9 cellular contexts compared by ENCODE assay signal in the genomic region with DNA sequence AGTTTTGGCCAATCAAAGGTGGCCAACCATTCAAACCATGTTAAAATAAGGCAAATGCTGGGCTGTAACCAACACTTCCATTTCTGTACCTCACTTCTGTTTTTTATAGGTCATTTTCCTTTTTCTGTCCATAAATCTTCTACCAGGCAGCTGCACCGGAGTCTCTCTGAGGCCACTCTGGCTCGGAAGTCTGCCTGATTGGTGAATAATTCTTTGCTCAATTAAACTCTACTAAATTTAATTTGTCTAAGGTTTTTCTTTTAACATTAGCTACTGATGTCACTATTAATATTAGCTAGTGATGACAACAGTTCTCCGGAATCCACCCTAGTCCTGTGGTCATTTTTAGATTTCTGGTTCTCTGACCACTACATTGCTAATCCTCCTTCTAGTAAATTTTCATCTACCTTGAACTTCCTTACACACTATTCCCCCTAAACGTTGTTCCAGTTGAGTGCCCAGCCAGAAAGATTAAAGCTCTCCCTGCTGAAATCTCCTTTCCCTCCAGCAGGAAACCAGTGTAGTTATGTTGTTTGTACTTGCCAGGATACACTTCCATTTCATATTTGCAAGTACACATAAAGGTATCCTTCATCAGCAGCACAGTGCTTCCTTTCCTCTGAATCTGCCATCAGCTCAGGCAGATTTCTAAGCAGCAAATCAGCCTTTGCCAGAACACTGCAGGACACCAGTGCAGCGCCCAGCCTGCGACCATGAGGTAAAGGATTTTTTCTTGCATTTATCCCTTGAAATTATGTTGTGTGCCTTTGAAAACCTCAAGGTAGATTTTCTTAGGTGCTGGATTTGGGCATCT. TPM values are rescaled to one million over a fixed set of nuclear protein-coding genes. Genes with fewer than 3 reads are reported as not detected.
DNase-seq lines count a peak whose midpoint lies in the region; ATAC-seq, FAIRE-seq and TF ChIP-seq lines count a peak whose summit lies in the region.
"Had no signal": no experiment of that assay in that cellular context is flagged by ENCODE, and none has a peak within 500 bp of the region (broad histone marks: within the 10 kb centered on the region; RNA-seq: fewer than 3 reads in every experiment).

No MANE protein-coding gene starts in this region.

- ATAC-seq in Right ventricle myocardium superior (ENCODE audit: poor library complexity), result peak; percentile 65
- peak; percentile 51 to 86 (median 70) for ATAC-seq in psoas muscle

- H3K4me3 ChIP-seq in SJCRH30 (peak overlapping the region; percentile 47), psoas muscle (no peak overlapping the region)

- H3K27me3 ChIP-seq in SJCRH30, result no peaks in the 10 kb centered on the region
- no peaks in the 10 kb centered on the region for H3K27me3 ChIP-seq in psoas muscle (ENCODE audit: insufficient read depth in 3 of 3, low read length in 2 of 3)

- H3K9me3 ChIP-seq in SJCRH30 (replicated peaks) (no peaks in the 10 kb centered on the region), psoas muscle (no peaks in the 10 kb centered on the region)

- no peak for FAIRE-seq in D721Med (lab: Jason Lieb, UNC)

- 12 to 25% (median 19%) methylated on average over 6 of the region's 6 CpGs for WGBS in psoas muscle, 3 donors

- intact Hi-C loops in Right ventricle myocardium superior (cut with DNase I), result no loop called here
- intact Hi-C loops in psoas muscle (cut with DNase I), result no loop called here
- intact Hi-C loops in posterior cingulate gyrus (cut with DNase I), result no loop called here

- DNase-seq in ELF-1 (ENCODE audit: low read depth, low spot score), result peak; percentile 18
- peak; percentile 30 to 56 for DNase-seq in SJCRH30
- no peak for DNase-seq in Right ventricle myocardium superior
- no peak for DNase-seq in psoas muscle
- DNase-seq in D721Med (ENCODE audit: insufficient read length, low spot score), result no peak
- DNase-seq in posterior cingulate gyrus, result no peak
- no peak for DNase-seq in OCI-M1 (lab: John Stamatoyannopoulos, UW)
- DNase-seq in HUDEP-2 (lab: John Stamatoyannopoulos, UW; ENCODE audit: unreplicated experiment in 76 of 76), result no peak
- DNase-seq: activated CD4-positive, CD25-positive, alpha-beta regulatory T cell treated with anti-CD3 and anti-CD28 coated beads, Interleukin-2, amount 50 U/mL, for 72 hours had no signal

- H3K27ac ChIP-seq in SJCRH30 (peak overlapping the region; percentile 57), psoas muscle (peak overlapping the region; percentile 65)

- H3K36me3 ChIP-seq in SJCRH30, result no peaks in the 10 kb centered on the region
- H3K36me3 ChIP-seq in psoas muscle (ENCODE audit: insufficient read depth in 1 of 2, low read depth in 1 of 2), result no peaks in the 10 kb centered on the region

- TF ChIP-seq CTCF in psoas muscle (IDR thresholded peaks at IDR 0.05) (no peak), D721Med (IDR thresholded peaks at IDR 0.05; ENCODE audit: insufficient read depth, missing control alignments) (no peak)

- peaks cover 17% of the 10 kb centered on the region for H3K4me1 ChIP-seq in SJCRH30
- H3K4me1 ChIP-seq in psoas muscle, result peaks cover 31% of the 10 kb centered on the region

RNA-seq across cellular contexts. Expression of a gene that starts 18.5 kb away (rescaled TPM):
- total RNA-seq in SJCRH30 (2014; rRNA removed; shearing (Covaris generic)), result 0.26 and 0.28 TPM in 2 replicates
- total RNA-seq in Right ventricle myocardium superior (4.3 TPM), psoas muscle (1 to 10 TPM; 1.2 to 4.2 (median 1.6) TPM)
- polyA plus RNA-seq in psoas muscle, result 1 to 10 TPM; 1.2 to 1.4 (median 1.3) TPM

RNA-seq across cellular contexts. Expression of a gene that starts 31.8 kb away (rescaled TPM):
- total RNA-seq in SJCRH30 (2014; rRNA removed; shearing (Covaris generic)), result 14.5 and 14.6 TPM in 2 replicates
- 18.0 TPM for total RNA-seq in Right ventricle myocardium superior
- total RNA-seq in psoas muscle, result 10 to 100 TPM in 3 of 4 donors, 1 to 10 TPM in 1; 7.7 to 14.2 (median 12.3) TPM
- 10 to 100 TPM in 1 of 3 donors, 1 to 10 TPM in 2; 7.6 to 10.3 (median 8.2) TPM for polyA plus RNA-seq in psoas muscle

RNA-seq across cellular contexts. Expression of a gene that starts 44.4 kb away (rescaled TPM):
- total RNA-seq in SJCRH30 (2014; rRNA removed; shearing (Covaris generic)), result 0.73 and 0.76 TPM in 2 replicates
- total RNA-seq in Right ventricle myocardium superior, result 5.9 TPM
- 1 to 10 TPM; 2.7 to 7.1 (median 5.5) TPM for total RNA-seq in psoas muscle
- polyA plus RNA-seq in psoas muscle, result 1 to 10 TPM; 2.0 to 4.6 (median 2.6) TPM

Comparison
In these comparisons a context has a peak if more than half of its experiments do, and no peak if none do; other contexts are left out.
1. DNase-seq: peak in ELF-1 (single experiment) and SJCRH30 (2 of 2); none in Right ventricle myocardium superior (single experiment), psoas muscle (0 of 2), D721Med (single experiment), posterior cingulate gyrus (0 of 10), OCI-M1 (single experiment) and HUDEP-2 (0 of 76).